In genomic region chr14:95321201-95321600, GRCh38 we compare ENCODE assay signal across 17 cellular contexts. TPM values are rescaled to one million over a fixed set of nuclear protein-coding genes. Genes with fewer than 3 reads are reported as not detected.
DNase-seq lines count a peak whose midpoint lies in the region; TF ChIP-seq lines count a peak whose summit lies in the region.
"Had no signal": no experiment of that assay in that cellular context is flagged by ENCODE, and none has a peak within 500 bp of the region (broad histone marks: within the 10 kb centered on the region; RNA-seq: fewer than 3 reads in every experiment).

No MANE protein-coding gene starts in this region.

- no peaks in the 10 kb centered on the region for H3K27me3 ChIP-seq in dorsolateral prefrontal cortex

- DNase-seq in NCI-H82 (lab: John Stamatoyannopoulos, UW) (peak; percentile 37), NCI-H82 treated with DMSO at 0.1 percent for 48 hours (lab: John Stamatoyannopoulos, UW; ENCODE audit: unreplicated experiment) (no peak), dorsolateral prefrontal cortex (no peak), progenitor cell of endocrine pancreas (ENCODE audit: low spot score, unreplicated experiment) (no peak), GM19240 (ENCODE audit: insufficient read length, low spot score) (no peak), SKM-1 (lab: John Stamatoyannopoulos, UW; ENCODE audit: unreplicated experiment) (no peak)
- no peak for DNase-seq in activated T-helper 2 cell treated with anti-CD3 and anti-CD28 coated beads, Interferon-gamma antibody, Interleukin-2, Interleukin-4, amounts not matched to agents 10 μg/mL and 5 μg/mL and 100 μg/mL, durations not matched to agents 14 hours and 24 hours and 36 hours (ENCODE audit: low spot score)
- DNase-seq: 8988T; activated CD8-positive, alpha-beta memory T cell treated with anti-CD3 and anti-CD28 coated beads, Interleukin-2, amount 10 ng/mL, durations not matched to agents 7 days and 5 days; caudate nucleus; GF-D8; islet precursor cell; Karpas-422; NCI-H1694 treated with DMSO at 0.1 percent for 48 hours; NCI-H510A treated with DMSO at 0.1 percent for 48 hours had no signal

- intact Hi-C loops in dorsolateral prefrontal cortex (cut with DNase I), result loop anchor here (2.0 to 5.0 kb wide), 3 partner anchors 41 to 101 kb away; no protein-coding TSS in a partner anchor
- intact Hi-C loops in activated T-helper 2 cell treated with anti-CD3 and anti-CD28 coated beads, Interferon-gamma antibody, Interleukin-2, Interleukin-4, amounts not matched to agents 10 μg/mL and 5 μg/mL and 100 μg/mL, durations not matched to agents 14 hours and 24 hours and 36 hours (cut with micrococcal nuclease), result loop anchor here (5.0 kb wide), 1 partner anchor 164 kb away; the partner anchor contains the start of gene DICER1

- H3K4me1 Mint-ChIP-seq in IgD-negative memory B cell (peaks cover 18 to 26% (median 21%) of the 10 kb centered on the region in 3 donors), progenitor cell of endocrine pancreas (ENCODE audit: low read depth) (peaks cover 16% of the 10 kb centered on the region)
- H3K4me1 Mint-ChIP-seq in activated T-helper 2 cell treated with anti-CD3 and anti-CD28 coated beads, Interferon-gamma antibody, Interleukin-2, Interleukin-4, amounts not matched to agents 10 μg/mL and 5 μg/mL and 100 μg/mL, durations not matched to agents 14 hours and 24 hours and 36 hours (ENCODE audit: low read depth), result peaks cover 8% of the 10 kb centered on the region

- H3K36me3 Mint-ChIP-seq in IgD-negative memory B cell (peaks cover 1% of the 10 kb centered on the region), progenitor cell of endocrine pancreas (ENCODE audit: insufficient read depth) (no peaks in the 10 kb centered on the region)
- no peaks in the 10 kb centered on the region for H3K36me3 Mint-ChIP-seq in activated T-helper 2 cell treated with anti-CD3 and anti-CD28 coated beads, Interferon-gamma antibody, Interleukin-2, Interleukin-4, amounts not matched to agents 10 μg/mL and 5 μg/mL and 100 μg/mL, durations not matched to agents 14 hours and 24 hours and 36 hours (ENCODE audit: low read depth)
- H3K36me3 Mint-ChIP-seq: activated CD8-positive, alpha-beta memory T cell treated with anti-CD3 and anti-CD28 coated beads, Interleukin-2, amount 10 ng/mL, durations not matched to agents 7 days and 5 days; activated naive CD4-positive, alpha-beta T cell treated with anti-CD3 and anti-CD28 coated beads, Interleukin-2, amount 50 U/mL, for 72 hours had no signal

- peak overlapping the region in 57 of 59 donors; percentile 27 to 97 (median 92) for H3K27ac ChIP-seq in dorsolateral prefrontal cortex

- H3K4me3 ChIP-seq in dorsolateral prefrontal cortex, result no peak overlapping the region

- H3K27me3 Mint-ChIP-seq in IgD-negative memory B cell (no peaks in the 10 kb centered on the region), progenitor cell of endocrine pancreas (peaks cover 43% of the 10 kb centered on the region)
- H3K27me3 Mint-ChIP-seq in activated T-helper 2 cell treated with anti-CD3 and anti-CD28 coated beads, Interferon-gamma antibody, Interleukin-2, Interleukin-4, amounts not matched to agents 10 μg/mL and 5 μg/mL and 100 μg/mL, durations not matched to agents 14 hours and 24 hours and 36 hours (ENCODE audit: low read depth), result peaks cover 49% of the 10 kb centered on the region

- TF ChIP-seq CTCF in dorsolateral prefrontal cortex (IDR thresholded peaks at IDR 0.05 in 54 of 56, conservative IDR thresholded peaks at IDR 0.05 in 2 of 56; ENCODE audit: low read depth in 1 of 56, partially characterized antibody in 56 of 56), result no peak
- TF ChIP-seq CTCF in progenitor cell of endocrine pancreas (IDR thresholded peaks at IDR 0.05; ENCODE audit: unreplicated experiment), result no peak

- H3K9me3 Mint-ChIP-seq in IgD-negative memory B cell, result no peaks in the 10 kb centered on the region
- H3K9me3 Mint-ChIP-seq in progenitor cell of endocrine pancreas (ENCODE audit: low read depth), result no peaks in the 10 kb centered on the region
- H3K9me3 Mint-ChIP-seq in activated T-helper 2 cell treated with anti-CD3 and anti-CD28 coated beads, Interferon-gamma antibody, Interleukin-2, Interleukin-4, amounts not matched to agents 10 μg/mL and 5 μg/mL and 100 μg/mL, durations not matched to agents 14 hours and 24 hours and 36 hours, result no peaks in the 10 kb centered on the region
- H3K9me3 Mint-ChIP-seq: activated naive CD4-positive, alpha-beta T cell treated with anti-CD3 and anti-CD28 coated beads, Interleukin-2, amount 50 U/mL, for 72 hours had no signal

- H3K4me3 Mint-ChIP-seq in IgD-negative memory B cell (peak overlapping the region; percentile 44 to 80 (median 66)), progenitor cell of endocrine pancreas (ENCODE audit: low read depth) (peak overlapping the region; percentile 40)
- no peak overlapping the region for H3K4me3 Mint-ChIP-seq in activated T-helper 2 cell treated with anti-CD3 and anti-CD28 coated beads, Interferon-gamma antibody, Interleukin-2, Interleukin-4, amounts not matched to agents 10 μg/mL and 5 μg/mL and 100 μg/mL, durations not matched to agents 14 hours and 24 hours and 36 hours (ENCODE audit: low read depth)
- H3K4me3 Mint-ChIP-seq: activated CD8-positive, alpha-beta memory T cell treated with anti-CD3 and anti-CD28 coated beads, Interleukin-2, amount 10 ng/mL, durations not matched to agents 7 days and 5 days had no signal

- H3K27ac Mint-ChIP-seq in IgD-negative memory B cell, result peak overlapping the region in 2 of 3 donors; percentile 2 to 47
- no peak overlapping the region for H3K27ac Mint-ChIP-seq in progenitor cell of endocrine pancreas
- H3K27ac Mint-ChIP-seq in activated T-helper 2 cell treated with anti-CD3 and anti-CD28 coated beads, Interferon-gamma antibody, Interleukin-2, Interleukin-4, amounts not matched to agents 10 μg/mL and 5 μg/mL and 100 μg/mL, durations not matched to agents 14 hours and 24 hours and 36 hours, result no peak overlapping the region
- H3K27ac Mint-ChIP-seq: activated CD8-positive, alpha-beta memory T cell treated with anti-CD3 and anti-CD28 coated beads, Interleukin-2, amount 10 ng/mL, durations not matched to agents 7 days and 5 days; activated naive CD4-positive, alpha-beta T cell treated with anti-CD3 and anti-CD28 coated beads, Interleukin-2, amount 50 U/mL, for 72 hours had no signal

RNA-seq across cellular contexts. Expression of gene CLMN, which starts 1.5 kb away (rescaled TPM):
- polyA plus RNA-seq in IgD-negative memory B cell, result 8.2 TPM
- total RNA-seq in dorsolateral prefrontal cortex, result 100 to 1,000 TPM in 37 of 120 experiments, 10 to 100 TPM in 83; 22.3 to 262 (median 78.6) TPM
- total RNA-seq in progenitor cell of endocrine pancreas, result 25.3 and 31.5 TPM in 2 replicates
- 0.51 and 1.3 TPM in 2 replicates for total RNA-seq in activated T-helper 2 cell treated with anti-CD3 and anti-CD28 coated beads, Interferon-gamma antibody, Interleukin-2, Interleukin-4, amounts not matched to agents 10 μg/mL and 5 μg/mL and 100 μg/mL, durations not matched to agents 14 hours and 24 hours and 36 hours

Comparison
In these comparisons a context has a peak if more than half of its experiments do, and no peak if none do; other contexts are left out.
1. H3K27ac Mint-ChIP-seq: peak in IgD-negative memory B cell (2 of 3); none in progenitor cell of endocrine pancreas (single experiment) and activated T-helper 2 cell treated with anti-CD3 and anti-CD28 coated beads, Interferon-gamma antibody, Interleukin-2, Interleukin-4, amounts not matched to agents 10 μg/mL and 5 μg/mL and 100 μg/mL, durations not matched to agents 14 hours and 24 hours and 36 hours (single experiment).
2. RNA of gene CLMN, which starts 1.5 kb away (total RNA-seq): 22.3 to 262 TPM in dorsolateral prefrontal cortex and 25.3 to 31.5 TPM in progenitor cell of endocrine pancreas; 0.51 to 1.3 TPM in activated T-helper 2 cell treated with anti-CD3 and anti-CD28 coated beads, Interferon-gamma antibody, Interleukin-2, Interleukin-4, amounts not matched to agents 10 μg/mL and 5 μg/mL and 100 μg/mL, durations not matched to agents 14 hours and 24 hours and 36 hours; every median in the first group is over 10 times any median in the second.